ENCODE assay signal across 8 cellular contexts in genomic region chr1:216723274-216723780, GRCh38. TPM values are rescaled to one million over a fixed set of nuclear protein-coding genes. Genes with fewer than 3 reads are reported as not detected.
DNase-seq lines count a peak whose midpoint lies in the region; ATAC-seq and TF ChIP-seq lines count a peak whose summit lies in the region.

Gene ESRRG, minus strand, starts transcription at chr1:216723429. Its CDS starts 130 bp downstream, at chr1:216723299.

- H3K9me3 ChIP-seq in SJCRH30 (replicated peaks) = no peaks in the 10 kb centered on the region
- no peaks in the 10 kb centered on the region for H3K9me3 ChIP-seq in left ventricle myocardium inferior (replicated peaks)
- no peaks in the 10 kb centered on the region for H3K9me3 ChIP-seq in psoas muscle

- H3K4me3 ChIP-seq in SJCRH30 = peak within 1 kb of the TSS; percentile 52
- H3K4me3 ChIP-seq in left ventricle myocardium inferior = peak within 1 kb of the TSS; percentile 65
- peak within 1 kb of the TSS; percentile 66 for H3K4me3 ChIP-seq in psoas muscle

- no peaks in the 10 kb centered on the region for H3K36me3 Mint-ChIP-seq in activated naive CD4-positive, alpha-beta T cell treated with anti-CD3 and anti-CD28 coated beads for 36 hours (ENCODE audit: low read depth)

- intact Hi-C loops in activated naive CD4-positive, alpha-beta T cell treated with anti-CD3 and anti-CD28 coated beads for 36 hours (cut with micrococcal nuclease) = no loop called here
- intact Hi-C loops in left ventricle myocardium inferior (cut with micrococcal nuclease) = no loop called here
- intact Hi-C loops in psoas muscle (cut with DNase I) = loop anchor here in 1 of 2 donors (5.0 kb wide), 1 partner anchor 121 kb away; no protein-coding TSS in a partner anchor

- H3K9me3 Mint-ChIP-seq in activated naive CD4-positive, alpha-beta T cell treated with anti-CD3 and anti-CD28 coated beads for 36 hours = no peaks in the 10 kb centered on the region

- TF ChIP-seq CTCF in left ventricle myocardium inferior (IDR thresholded peaks at IDR 0.05; ENCODE audit: borderline replicate concordance) = no peak
- no peak for TF ChIP-seq CTCF in psoas muscle (IDR thresholded peaks at IDR 0.05)

- CTCF ChIA-PET in activated naive CD4-positive, alpha-beta T cell treated with anti-CD3 and anti-CD28 coated beads for 36 hours (lab: Charles Lee) = no interaction called here

- no peak within 1 kb of the TSS for H3K27ac Mint-ChIP-seq in activated naive CD4-positive, alpha-beta T cell treated with anti-CD3 and anti-CD28 coated beads for 36 hours

- peaks cover 2% of the 10 kb centered on the region for H3K4me1 Mint-ChIP-seq in activated naive CD4-positive, alpha-beta T cell treated with anti-CD3 and anti-CD28 coated beads for 36 hours (ENCODE audit: low read depth)

- H3K4me1 ChIP-seq in SJCRH30 (0 out of 2 replicates have a peak, but pooled peaks cover 3% of the 10 kb centered on the region), left ventricle myocardium inferior (peaks cover 18% of the 10 kb centered on the region), psoas muscle (no peaks in the 10 kb centered on the region)

- H3K27me3 ChIP-seq in SJCRH30 (no peaks in the 10 kb centered on the region), left ventricle myocardium inferior (ENCODE audit: low read depth) (peaks cover 32% of the 10 kb centered on the region), psoas muscle (ENCODE audit: insufficient read depth in 3 of 3, low read length in 2 of 3) (no peaks in the 10 kb centered on the region)

- no peak within 1 kb of the TSS for H3K4me3 Mint-ChIP-seq in activated naive CD4-positive, alpha-beta T cell treated with anti-CD3 and anti-CD28 coated beads for 36 hours

- H3K36me3 ChIP-seq in SJCRH30 = no peaks in the 10 kb centered on the region
- H3K36me3 ChIP-seq in left ventricle myocardium inferior = no peaks in the 10 kb centered on the region
- no peaks in the 10 kb centered on the region for H3K36me3 ChIP-seq in psoas muscle (ENCODE audit: insufficient read depth in 1 of 2, low read depth in 1 of 2)

- H3K27ac ChIP-seq in SJCRH30 = no peak within 1 kb of the TSS
- peak within 1 kb of the TSS; percentile 72 for H3K27ac ChIP-seq in left ventricle myocardium inferior (replicated peaks)
- peak within 1 kb of the TSS; percentile 68 for H3K27ac ChIP-seq in psoas muscle

- DNase-seq in activated naive CD4-positive, alpha-beta T cell treated with anti-CD3 and anti-CD28 coated beads for 36 hours = peak; percentile 3
- no peak for DNase-seq in activated naive CD4-positive, alpha-beta T cell (lab: John Stamatoyannopoulos, UW)
- DNase-seq in SJCRH30 (peak; percentile 57 to 67), left ventricle myocardium inferior (peak; percentile 64), psoas muscle (peak; percentile 56 to 70), DMS53 (lab: John Stamatoyannopoulos, UW) (no peak)

- peaks cover 18% of the 10 kb centered on the region for H3K27me3 Mint-ChIP-seq in activated naive CD4-positive, alpha-beta T cell treated with anti-CD3 and anti-CD28 coated beads for 36 hours (ENCODE audit: low read depth)

- ATAC-seq in psoas muscle (peak; percentile 80 to 92 (median 91)), GM18867 (IDR thresholded peaks at IDR 0.05; ENCODE audit: unreplicated experiment) (no peak), GM21737 (IDR thresholded peaks at IDR 0.05; ENCODE audit: unreplicated experiment) (no peak)

- 1% methylated on average over 17 of the region's 17 CpGs for WGBS in psoas muscle, 3 donors

RNA-seq across cellular contexts. Expression of gene ESRRG, which starts in this region (rescaled TPM):
- total RNA-seq in activated naive CD4-positive, alpha-beta T cell treated with anti-CD3 and anti-CD28 coated beads for 36 hours = not detected
- 0.66 and 1.0 TPM in 2 replicates for total RNA-seq in SJCRH30 (2014; rRNA removed; shearing (Covaris generic))
- total RNA-seq in left ventricle myocardium inferior = 58.5 TPM
- 10 to 100 TPM in 3 of 4 donors, 1 to 10 TPM in 1; 5.3 to 34.4 (median 19.9) TPM for total RNA-seq in psoas muscle
- polyA plus RNA-seq in psoas muscle = 1 to 10 TPM; 2.5 to 3.0 (median 2.8) TPM

Comparison
In these comparisons a context has a peak if more than half of its experiments do, and no peak if none do; other contexts are left out.
1. Peak in DNase-seq in activated naive CD4-positive, alpha-beta T cell treated with anti-CD3 and anti-CD28 coated beads for 36 hours; RNA of the gene not detected or under 1 TPM.
2. DNase-seq: peak in SJCRH30 (2 of 2), left ventricle myocardium inferior (single experiment) and psoas muscle (2 of 2); none in activated naive CD4-positive, alpha-beta T cell (0 of 4) and DMS53 (single experiment).
3. ATAC-seq: peak in psoas muscle (4 of 4); none in GM18867 (single experiment) and GM21737 (single experiment).
4. Peak in every context shown above with its lines, with median percentiles within 50 percentile points of each other: H3K4me3 ChIP-seq.